ENCODE assay signal across 1 cellular context in the genomic region with DNA sequence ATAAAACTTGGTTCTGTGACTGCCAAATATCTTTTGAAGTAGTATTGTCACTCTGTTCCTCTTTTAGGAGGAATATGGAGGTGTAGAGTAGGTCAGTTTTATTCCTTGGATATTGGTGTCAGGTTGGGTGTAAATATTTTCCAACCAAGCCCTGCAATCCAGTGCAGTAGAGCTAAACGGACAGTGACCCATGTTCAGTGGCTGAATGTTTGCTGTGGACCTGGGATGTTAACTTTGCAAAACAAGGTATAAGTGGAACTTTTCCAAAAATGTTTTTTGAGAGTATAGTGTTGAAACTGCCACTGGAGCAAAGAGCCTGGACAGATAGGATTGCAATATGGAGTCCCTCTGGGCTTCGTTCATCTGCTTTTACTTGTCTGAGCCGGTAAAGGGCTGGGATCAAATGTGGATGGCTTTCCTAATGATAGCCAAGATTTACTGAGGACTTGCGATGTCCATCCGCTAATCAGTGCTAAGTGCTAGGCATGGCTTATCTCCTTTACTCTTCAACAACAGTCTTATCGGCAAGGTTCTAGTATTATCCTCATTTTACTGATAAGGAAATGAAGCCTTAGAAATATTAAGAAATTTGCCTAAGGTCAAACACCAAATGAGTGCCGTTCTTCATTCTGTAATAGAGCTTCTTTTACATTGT.
TF ChIP-seq lines count a peak whose summit lies in the region.

No MANE protein-coding gene starts in this region.

TF ChIP-seq in H1, 55 proteins besides CTCF, POLR2A, EP300 and RAD21:
- TF ChIP-seq, protein P1, sequence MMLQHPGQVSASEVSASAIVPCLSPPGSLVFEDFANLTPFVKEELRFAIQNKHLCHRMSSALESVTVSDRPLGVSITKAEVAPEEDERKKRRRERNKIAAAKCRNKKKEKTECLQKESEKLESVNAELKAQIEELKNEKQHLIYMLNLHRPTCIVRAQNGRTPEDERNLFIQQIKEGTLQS (IDR thresholded peaks at IDR 0.05; ENCODE audit: insufficient read depth, low read depth, low read length) = no peak
- TF ChIP-seq MAFK (IDR thresholded peaks at IDR 0.05; ENCODE audit: low read depth, low read length) (no peak), ATF2 (IDR thresholded peaks at IDR 0.05; ENCODE audit: low read length) (no peak), YY1 (IDR thresholded peaks at IDR 0.05; ENCODE audit: low read depth, low read length) (no peak), CREB1 (IDR thresholded peaks at IDR 0.05) (no peak), SRF (IDR thresholded peaks at IDR 0.05; ENCODE audit: low read depth, low read length) (no peak), ASH2L (IDR thresholded peaks at IDR 0.05; ENCODE audit: low read length) (no peak), GABPA (IDR thresholded peaks at IDR 0.05; ENCODE audit: borderline replicate concordance, insufficient read depth, low read length) (no peak), KDM4A (IDR thresholded peaks at IDR 0.05; ENCODE audit: low read depth, low read length, severe bottlenecking) (no peak), HDAC2 (IDR thresholded peaks at IDR 0.05; ENCODE audit: borderline replicate concordance in 1 of 2, low read depth in 2 of 2, low read length in 2 of 2) (no peak), RXRA (IDR thresholded peaks at IDR 0.05; ENCODE audit: insufficient read depth, low read depth, low read length) (no peak), TBP (IDR thresholded peaks at IDR 0.05; ENCODE audit: low read depth, low read length) (no peak), CHD1 (IDR thresholded peaks at IDR 0.05; ENCODE audit: low read depth, low read length) (no peak), CTBP2 (IDR thresholded peaks at IDR 0.05; ENCODE audit: borderline replicate concordance, insufficient read depth, insufficient read length, low read length) (no peak), SP2 (IDR thresholded peaks at IDR 0.05; ENCODE audit: low read length) (no peak), SIRT6 (IDR thresholded peaks at IDR 0.05; ENCODE audit: low read length) (no peak), TAF1 (IDR thresholded peaks at IDR 0.05; ENCODE audit: low read depth, low read length) (no peak), CEBPB (IDR thresholded peaks at IDR 0.05; ENCODE audit: low read depth, low read length) (no peak), NANOG (IDR thresholded peaks at IDR 0.05; ENCODE audit: insufficient read depth, low read depth, low read length, poor library complexity, severe bottlenecking) (no peak)
- TF ChIP-seq, protein P2, sequence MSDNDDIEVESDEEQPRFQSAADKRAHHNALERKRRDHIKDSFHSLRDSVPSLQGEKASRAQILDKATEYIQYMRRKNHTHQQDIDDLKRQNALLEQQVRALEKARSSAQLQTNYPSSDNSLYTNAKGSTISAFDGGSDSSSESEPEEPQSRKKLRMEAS (IDR thresholded peaks at IDR 0.05) = no peak
